26 cellular contexts compared by ENCODE assay signal in the genomic region with DNA sequence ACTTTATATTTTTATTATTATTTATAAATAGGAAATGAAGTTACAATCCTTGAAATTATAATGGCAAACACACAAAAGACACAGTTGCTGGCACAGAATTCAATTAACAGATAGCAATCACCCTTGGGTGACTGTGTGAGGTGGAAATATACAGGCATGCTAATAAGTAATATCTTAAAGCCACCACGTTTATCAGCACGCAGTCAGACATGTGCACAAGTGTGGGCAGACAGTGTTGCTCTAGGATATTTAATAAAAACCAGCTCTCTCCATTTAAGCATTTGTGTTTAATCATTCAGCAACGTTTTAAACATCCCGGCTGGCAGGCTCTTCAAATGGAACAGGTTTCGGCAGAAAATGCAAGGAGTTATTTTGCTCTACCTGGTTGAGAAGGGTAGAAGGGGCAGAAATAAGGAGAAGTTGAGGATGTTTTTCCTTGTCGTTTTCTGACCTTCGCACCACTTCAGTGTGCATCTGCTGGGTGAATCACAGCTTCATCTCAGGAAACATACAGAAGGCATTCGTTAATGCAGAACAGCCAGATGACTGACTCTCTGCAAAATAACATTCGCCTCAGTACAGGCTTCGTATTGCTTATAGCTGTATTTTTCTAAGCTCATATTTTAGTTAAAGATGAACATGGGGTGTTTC.
"Had no signal": no experiment of that assay in that cellular context is flagged by ENCODE, and none has a peak within 500 bp of the region (broad histone marks: within the 10 kb centered on the region; RNA-seq: fewer than 3 reads in every experiment).

No MANE protein-coding gene starts in this region.

- H3K27ac Mint-ChIP-seq: activated CD4-positive, alpha-beta T cell treated with anti-CD3 and anti-CD28 coated beads for 36 hours; activated CD8-positive, alpha-beta memory T cell treated with anti-CD3 and anti-CD28 coated beads, Interleukin-2, amount 10 ng/mL, durations not matched to agents 7 days and 5 days; activated CD8-positive, alpha-beta T cell treated with anti-CD3 and anti-CD28 coated beads, Interleukin-2, amount 10 ng/mL, durations not matched to agents 7 days and 5 days; activated naive CD4-positive, alpha-beta T cell treated with anti-CD3 and anti-CD28 coated beads, Interleukin-2, amount 50 U/mL, for 72 hours; activated T-helper 2 cell treated with anti-CD3 and anti-CD28 coated beads, Interferon-gamma antibody, Interleukin-2, Interleukin-4, amounts not matched to agents 10 μg/mL and 5 μg/mL and 100 μg/mL, durations not matched to agents 14 hours and 24 hours and 36 hours; dendritic cell treated with granulocyte-macrophage colony-stimulating factor and Interleukin-4, amounts not matched to agents 40 ng/mL and 50 ng/mL, for 4 days; endodermal cell; naive thymus-derived CD4-positive, alpha-beta T cell; stimulated activated memory B cell treated with anti-CD40 and anti-IgM and Interleukin-4, amounts not matched to agents 10 μg/mL and 1 μg/mL and 100 μg/mL, for 72 hours; stimulated activated naive CD8-positive, alpha-beta T cell treated with anti-CD3 and anti-CD28 coated beads, Interleukin-15, amount 100 ng/mL, for 72 hours had no signal

- H3K4me1 Mint-ChIP-seq: activated CD4-positive, alpha-beta T cell treated with anti-CD3 and anti-CD28 coated beads for 36 hours; activated CD8-positive, alpha-beta memory T cell treated with anti-CD3 and anti-CD28 coated beads, Interleukin-2, amount 10 ng/mL, durations not matched to agents 7 days and 5 days; endodermal cell; naive thymus-derived CD4-positive, alpha-beta T cell; stimulated activated memory B cell treated with anti-CD40 and anti-IgM and Interleukin-4, amounts not matched to agents 10 μg/mL and 1 μg/mL and 100 μg/mL, for 72 hours; stimulated activated naive CD8-positive, alpha-beta T cell treated with anti-CD3 and anti-CD28 coated beads, Interleukin-15, amount 100 ng/mL, for 72 hours had no signal

- DNase-seq: activated CD4-positive, alpha-beta T cell treated with anti-CD3 and anti-CD28 coated beads for 36 hours; activated CD4-positive, CD25-positive, alpha-beta regulatory T cell; activated CD8-positive, alpha-beta memory T cell treated with anti-CD3 and anti-CD28 coated beads, Interleukin-2, amount 10 ng/mL, durations not matched to agents 7 days and 5 days; activated CD8-positive, alpha-beta T cell treated with anti-CD3 and anti-CD28 coated beads, Interleukin-2, amount 10 ng/mL, durations not matched to agents 7 days and 5 days; activated T-cell treated with anti-CD3 and anti-CD28 coated beads, Interleukin-2, amount 50 U/mL, for 48 hours; body of pancreas; caudate nucleus; endodermal cell; hippocampal formation; midbrain; naive thymus-derived CD4-positive, alpha-beta T cell; ovary; retina; small intestine; stimulated activated CD4-positive, alpha-beta T cell treated with anti-CD3 and anti-CD28 coated beads, Interleukin-1b, Interleukin-23, amount 100 ng/mL, for 48 hours; stimulated activated CD4-positive, alpha-beta T cell treated with anti-CD3 and anti-CD28 coated beads, Interleukin-4, amount 100 ng/mL, for 4 hours; stimulated activated CD8-positive, alpha-beta memory T cell treated with anti-CD3 and anti-CD28 coated beads, Interleukin-4, amount 100 ng/mL, for 48 hours; stimulated activated naive CD8-positive, alpha-beta T cell treated with anti-CD3 and anti-CD28 coated beads, Interleukin-15, amount 100 ng/mL, for 72 hours; thyroid gland had no signal

- H3K4me1 ChIP-seq: body of pancreas, esophagus muscularis mucosa, prostate gland, thyroid gland had no signal

- FAIRE-seq: keratinocyte, small intestine had no signal

- H3K9me3 Mint-ChIP-seq: activated T-helper 2 cell treated with anti-CD3 and anti-CD28 coated beads, Interferon-gamma antibody, Interleukin-2, Interleukin-4, amounts not matched to agents 10 μg/mL and 5 μg/mL and 100 μg/mL, durations not matched to agents 14 hours and 24 hours and 36 hours; dendritic cell treated with granulocyte-macrophage colony-stimulating factor and Interleukin-4, amounts not matched to agents 40 ng/mL and 50 ng/mL, for 4 days; endodermal cell; stimulated activated naive CD8-positive, alpha-beta T cell treated with anti-CD3 and anti-CD28 coated beads, Interleukin-15, amount 100 ng/mL, for 72 hours had no signal

- H3K4me3 Mint-ChIP-seq: activated CD4-positive, alpha-beta T cell treated with anti-CD3 and anti-CD28 coated beads for 36 hours; activated CD8-positive, alpha-beta memory T cell treated with anti-CD3 and anti-CD28 coated beads, Interleukin-2, amount 10 ng/mL, durations not matched to agents 7 days and 5 days; activated CD8-positive, alpha-beta T cell treated with anti-CD3 and anti-CD28 coated beads, Interleukin-2, amount 10 ng/mL, durations not matched to agents 7 days and 5 days; dendritic cell treated with granulocyte-macrophage colony-stimulating factor and Interleukin-4, amounts not matched to agents 40 ng/mL and 50 ng/mL, for 4 days; endodermal cell; naive thymus-derived CD4-positive, alpha-beta T cell; stimulated activated memory B cell treated with anti-CD40 and anti-IgM and Interleukin-4, amounts not matched to agents 10 μg/mL and 1 μg/mL and 100 μg/mL, for 72 hours; stimulated activated naive CD8-positive, alpha-beta T cell treated with anti-CD3 and anti-CD28 coated beads, Interleukin-15, amount 100 ng/mL, for 72 hours had no signal

- H3K27me3 ChIP-seq: body of pancreas, esophagus muscularis mucosa, ovary, thyroid gland had no signal

- H3K36me3 ChIP-seq: esophagus muscularis mucosa, ovary, prostate gland, thyroid gland had no signal

- H3K27me3 Mint-ChIP-seq: activated CD8-positive, alpha-beta memory T cell treated with anti-CD3 and anti-CD28 coated beads, Interleukin-2, amount 10 ng/mL, durations not matched to agents 7 days and 5 days; stimulated activated naive CD8-positive, alpha-beta T cell treated with anti-CD3 and anti-CD28 coated beads, Interleukin-15, amount 100 ng/mL, for 72 hours had no signal

- H3K9me3 ChIP-seq: body of pancreas, esophagus muscularis mucosa, ovary, prostate gland, thyroid gland had no signal

- H3K36me3 Mint-ChIP-seq: activated CD8-positive, alpha-beta memory T cell treated with anti-CD3 and anti-CD28 coated beads, Interleukin-2, amount 10 ng/mL, durations not matched to agents 7 days and 5 days; activated naive CD4-positive, alpha-beta T cell treated with anti-CD3 and anti-CD28 coated beads, Interleukin-2, amount 50 U/mL, for 72 hours; naive thymus-derived CD4-positive, alpha-beta T cell; stimulated activated memory B cell treated with anti-CD40 and anti-IgM and Interleukin-4, amounts not matched to agents 10 μg/mL and 1 μg/mL and 100 μg/mL, for 72 hours had no signal

- H3K4me3 ChIP-seq: body of pancreas, esophagus muscularis mucosa, ovary, prostate gland, thyroid gland had no signal

- H3K27ac ChIP-seq: body of pancreas, esophagus muscularis mucosa, ovary, prostate gland, thyroid gland had no signal
